In genomic region chr14:86799244-86799647, GRCh38 we compare ENCODE assay signal across 12 cellular contexts.
DNase-seq lines count a peak whose midpoint lies in the region; TF ChIP-seq lines count a peak whose summit lies in the region.
"Had no signal": no experiment of that assay in that cellular context is flagged by ENCODE, and none has a peak within 500 bp of the region (broad histone marks: within the 10 kb centered on the region; RNA-seq: fewer than 3 reads in every experiment).

No MANE protein-coding gene starts in this region.

- intact Hi-C loops in tibial artery (cut with DNase I; ENCODE audit: low total_unique reads): no loop called here

- TF ChIP-seq CTCF in brain microvascular endothelial cell (IDR thresholded peaks at IDR 0.05; ENCODE audit: low read depth, low read length, missing control alignments) (no peak), tibial artery (IDR thresholded peaks at IDR 0.05) (no peak)

- CTCF ChIA-PET in activated CD4-positive, alpha-beta T cell treated with anti-CD3 and anti-CD28 coated beads, Interleukin-2, amount 10 ng/mL, durations not matched to agents 7 days and 5 days (lab: Charles Lee): no interaction called here

- no peak overlapping the region for H3K27ac Mint-ChIP-seq in activated CD4-positive, alpha-beta T cell treated with anti-CD3 and anti-CD28 coated beads, Interleukin-2, amount 10 ng/mL, durations not matched to agents 7 days and 5 days
- H3K27ac Mint-ChIP-seq in T-helper 2 cell treated with Interferon-gamma antibody and Interleukin-4, amounts not matched to agents 5 μg/mL and 100 μg/mL, for 36 hours: no peak overlapping the region
- H3K27ac Mint-ChIP-seq: T-cell had no signal

- H3K4me1 ChIP-seq in tibial artery: no peaks in the 10 kb centered on the region

- H3K4me3 ChIP-seq in brain microvascular endothelial cell (ENCODE audit: low read depth, low read length) (no peak overlapping the region), tibial artery (no peak overlapping the region)
- H3K4me3 ChIP-seq: tibial nerve had no signal

- H3K9me3 Mint-ChIP-seq in activated CD4-positive, alpha-beta T cell treated with anti-CD3 and anti-CD28 coated beads, Interleukin-2, amount 10 ng/mL, durations not matched to agents 7 days and 5 days: no peaks in the 10 kb centered on the region
- peaks cover 6% of the 10 kb centered on the region for H3K9me3 Mint-ChIP-seq in T-helper 2 cell treated with Interferon-gamma antibody and Interleukin-4, amounts not matched to agents 5 μg/mL and 100 μg/mL, for 36 hours

- no peaks in the 10 kb centered on the region for H3K27me3 Mint-ChIP-seq in activated CD4-positive, alpha-beta T cell treated with anti-CD3 and anti-CD28 coated beads, Interleukin-2, amount 10 ng/mL, durations not matched to agents 7 days and 5 days
- H3K27me3 Mint-ChIP-seq in T-helper 2 cell treated with Interferon-gamma antibody and Interleukin-4, amounts not matched to agents 5 μg/mL and 100 μg/mL, for 36 hours (ENCODE audit: low read depth): no peaks in the 10 kb centered on the region
- H3K27me3 Mint-ChIP-seq: T-cell had no signal

- no peak overlapping the region for H3K4me3 Mint-ChIP-seq in activated CD4-positive, alpha-beta T cell treated with anti-CD3 and anti-CD28 coated beads, Interleukin-2, amount 10 ng/mL, durations not matched to agents 7 days and 5 days
- no peak overlapping the region for H3K4me3 Mint-ChIP-seq in T-helper 2 cell treated with Interferon-gamma antibody and Interleukin-4, amounts not matched to agents 5 μg/mL and 100 μg/mL, for 36 hours
- H3K4me3 Mint-ChIP-seq: T-cell had no signal

- H3K9me3 ChIP-seq in tibial artery: no peaks in the 10 kb centered on the region
- H3K9me3 ChIP-seq: tibial nerve had no signal

- H3K27me3 ChIP-seq in brain microvascular endothelial cell (replicated peaks): no peaks in the 10 kb centered on the region
- no peaks in the 10 kb centered on the region for H3K27me3 ChIP-seq in tibial artery
- H3K27me3 ChIP-seq: tibial nerve had no signal

- no peaks in the 10 kb centered on the region for H3K36me3 Mint-ChIP-seq in activated CD4-positive, alpha-beta T cell treated with anti-CD3 and anti-CD28 coated beads, Interleukin-2, amount 10 ng/mL, durations not matched to agents 7 days and 5 days (ENCODE audit: low read depth)
- no peaks in the 10 kb centered on the region for H3K36me3 Mint-ChIP-seq in T-helper 2 cell treated with Interferon-gamma antibody and Interleukin-4, amounts not matched to agents 5 μg/mL and 100 μg/mL, for 36 hours (ENCODE audit: low read depth)
- H3K36me3 Mint-ChIP-seq: T-cell had no signal

- POLR2A ChIA-PET in activated CD4-positive, alpha-beta T cell treated with anti-CD3 and anti-CD28 coated beads, Interleukin-2, amount 10 ng/mL, durations not matched to agents 7 days and 5 days (lab: Charles Lee): no interaction called here

- DNase-seq in COLO829 (ENCODE audit: low spot score): peak; percentile 43
- DNase-seq in MV-4-11 (lab: John Stamatoyannopoulos, UW): peak; percentile 85
- peak; percentile 80 for DNase-seq in brain microvascular endothelial cell
- DNase-seq in mucosa of gallbladder (ENCODE audit: low spot score): peak; percentile 68
- no peak for DNase-seq in activated CD4-positive, alpha-beta T cell treated with anti-CD3 and anti-CD28 coated beads, Interleukin-2, amount 10 ng/mL, durations not matched to agents 7 days and 5 days
- no peak for DNase-seq in T-helper 2 cell treated with Interferon-gamma antibody and Interleukin-4, amounts not matched to agents 5 μg/mL and 100 μg/mL, for 36 hours (ENCODE audit: low spot score)
- DNase-seq in tibial artery: no peak
- no peak for DNase-seq in RPMI8226
- DNase-seq: activated T-cell treated with anti-CD3 and anti-CD28 coated beads, Interleukin-2, amount 50 U/mL, for 1 hour; GDM1; T-cell had no signal

- H3K36me3 ChIP-seq in brain microvascular endothelial cell (replicated peaks) (no peaks in the 10 kb centered on the region), tibial artery (no peaks in the 10 kb centered on the region)
- H3K36me3 ChIP-seq: tibial nerve had no signal

- H3K4me1 Mint-ChIP-seq in activated CD4-positive, alpha-beta T cell treated with anti-CD3 and anti-CD28 coated beads, Interleukin-2, amount 10 ng/mL, durations not matched to agents 7 days and 5 days: no peaks in the 10 kb centered on the region
- H3K4me1 Mint-ChIP-seq in T-helper 2 cell treated with Interferon-gamma antibody and Interleukin-4, amounts not matched to agents 5 μg/mL and 100 μg/mL, for 36 hours (ENCODE audit: low read depth): no peaks in the 10 kb centered on the region
- H3K4me1 Mint-ChIP-seq: T-cell had no signal

- no peak overlapping the region for H3K27ac ChIP-seq in brain microvascular endothelial cell
- H3K27ac ChIP-seq in tibial artery: no peak overlapping the region
- H3K27ac ChIP-seq: tibial nerve had no signal

- in situ Hi-C loops in brain microvascular endothelial cell (cut with HindIII; ENCODE audit: low pct_ligation_motif_present, low sequenced_read_pairs): no loop called here

Comparison
In these comparisons a context has a peak if more than half of its experiments do, and no peak if none do; other contexts are left out.
1. DNase-seq: peak in COLO829 (single experiment), MV-4-11 (single experiment), brain microvascular endothelial cell (single experiment) and mucosa of gallbladder (single experiment); none in activated CD4-positive, alpha-beta T cell treated with anti-CD3 and anti-CD28 coated beads, Interleukin-2, amount 10 ng/mL, durations not matched to agents 7 days and 5 days (single experiment), T-helper 2 cell treated with Interferon-gamma antibody and Interleukin-4, amounts not matched to agents 5 μg/mL and 100 μg/mL, for 36 hours (single experiment), tibial artery (0 of 2) and RPMI8226 (single experiment).